Comparison of ENCODE assay signal across 1 cellular context in genomic region chr10:86362566-86363183, GRCh38.
TF ChIP-seq lines count a peak whose summit lies in the region.

No MANE protein-coding gene starts in this region.

TF ChIP-seq in H1, 55 proteins besides CTCF, POLR2A, EP300 and RAD21 (continued from another document):
- no peak for TF ChIP-seq SRF (IDR thresholded peaks at IDR 0.05; ENCODE audit: low read depth, low read length)
